Comparison of ENCODE assay signal across 9 cellular contexts in genomic region chr9:134024393-134024792, GRCh38. TPM values are rescaled to one million over a fixed set of nuclear protein-coding genes. Genes with fewer than 3 reads are reported as not detected.
A peak's percentile ranks its signal among the peaks of the same experiment; 100 is the strongest.
DNase-seq lines count a peak whose midpoint lies in the region; ATAC-seq, FAIRE-seq and TF ChIP-seq lines count a peak whose summit lies in the region.
"Had no signal": no experiment of that assay in that cellular context is flagged by ENCODE, and none has a peak within 500 bp of the region (broad histone marks: within the 10 kb centered on the region; RNA-seq: fewer than 3 reads in every experiment).

No MANE protein-coding gene starts in this region.

- peak overlapping the region; percentile 42 for H2AFZ ChIP-seq in hepatocyte

- no peak for FAIRE-seq in urothelium cell line (lab: Jason Lieb, UNC)

- H3K27ac Mint-ChIP-seq in activated CD4-positive, alpha-beta memory T cell treated with anti-CD3 and anti-CD28 coated beads for 36 hours, result no peak overlapping the region
- H3K27ac Mint-ChIP-seq in stimulated activated naive CD8-positive, alpha-beta T cell treated with anti-CD3 and anti-CD28 coated beads, Interleukin-15, amount 100 ng/mL, for 72 hours, result no peak overlapping the region

- intact Hi-C loops in activated CD4-positive, alpha-beta memory T cell treated with anti-CD3 and anti-CD28 coated beads for 36 hours (cut with micrococcal nuclease), result loop anchor here (2.0 kb wide), 1 partner anchor 140 kb away; the partner anchor contains the start of gene RNU6ATAC

- no peaks in the 10 kb centered on the region for H3K27me3 ChIP-seq in hepatocyte

- H3K4me1 ChIP-seq in hepatocyte (ENCODE audit: insufficient read depth), result peaks cover 6% of the 10 kb centered on the region

- no peaks in the 10 kb centered on the region for H3K36me3 ChIP-seq in hepatocyte (replicated peaks; ENCODE audit: insufficient read depth, low read depth)

- no peaks in the 10 kb centered on the region for H3K27me3 Mint-ChIP-seq in activated CD4-positive, alpha-beta memory T cell treated with anti-CD3 and anti-CD28 coated beads for 36 hours
- H3K27me3 Mint-ChIP-seq in stimulated activated naive CD8-positive, alpha-beta T cell treated with anti-CD3 and anti-CD28 coated beads, Interleukin-15, amount 100 ng/mL, for 72 hours, result no peaks in the 10 kb centered on the region

- no peaks in the 10 kb centered on the region for H4K20me1 ChIP-seq in hepatocyte (ENCODE audit: insufficient read depth, poor library complexity, severe bottlenecking)

- no peaks in the 10 kb centered on the region for H3K9me3 ChIP-seq in hepatocyte (ENCODE audit: low read depth)

- H3K9me2 ChIP-seq in hepatocyte (replicated peaks; ENCODE audit: insufficient read depth), result no peaks in the 10 kb centered on the region

- peaks cover 12% of the 10 kb centered on the region for H3K4me1 Mint-ChIP-seq in activated CD4-positive, alpha-beta memory T cell treated with anti-CD3 and anti-CD28 coated beads for 36 hours (ENCODE audit: low read depth)
- H3K4me1 Mint-ChIP-seq in stimulated activated naive CD8-positive, alpha-beta T cell treated with anti-CD3 and anti-CD28 coated beads, Interleukin-15, amount 100 ng/mL, for 72 hours, result peaks cover 16% of the 10 kb centered on the region

- H3K4me3 Mint-ChIP-seq in activated CD4-positive, alpha-beta memory T cell treated with anti-CD3 and anti-CD28 coated beads for 36 hours, result peak overlapping the region; percentile 16
- peak overlapping the region; percentile 6 to 86 for H3K4me3 Mint-ChIP-seq in stimulated activated naive CD8-positive, alpha-beta T cell treated with anti-CD3 and anti-CD28 coated beads, Interleukin-15, amount 100 ng/mL, for 72 hours

- peak overlapping the region; percentile 7 for H3K27ac ChIP-seq in hepatocyte

- no peak overlapping the region for H3K4me3 ChIP-seq in hepatocyte

- TF ChIP-seq CTCF in hepatocyte (IDR thresholded peaks at IDR 0.05; ENCODE audit: poor library complexity), result no peak

- DNase-seq in DMS53 (lab: John Stamatoyannopoulos, UW) (peak; percentile 44), DMS53 treated with DMSO at 0.1 percent for 48 hours (lab: John Stamatoyannopoulos, UW; ENCODE audit: unreplicated experiment) (no peak), hepatocyte (ENCODE audit: low spot score) (no peak), urothelium cell line (ENCODE audit: low spot score) (no peak), iPS-NIHi11 (ENCODE audit: low spot score) (no peak), iPS-NIHi7 (ENCODE audit: extremely low spot score) (no peak)
- DNase-seq in activated CD4-positive, alpha-beta memory T cell treated with anti-CD3 and anti-CD28 coated beads for 36 hours, result no peak
- DNase-seq in stimulated activated naive CD8-positive, alpha-beta T cell treated with anti-CD3 and anti-CD28 coated beads, Interleukin-15, amount 100 ng/mL, for 72 hours, result no peak
- DNase-seq: 8988T had no signal

- H3K9me3 Mint-ChIP-seq in activated CD4-positive, alpha-beta memory T cell treated with anti-CD3 and anti-CD28 coated beads for 36 hours, result no peaks in the 10 kb centered on the region
- no peaks in the 10 kb centered on the region for H3K9me3 Mint-ChIP-seq in stimulated activated naive CD8-positive, alpha-beta T cell treated with anti-CD3 and anti-CD28 coated beads, Interleukin-15, amount 100 ng/mL, for 72 hours

- CTCF ChIA-PET in activated CD4-positive, alpha-beta memory T cell treated with anti-CD3 and anti-CD28 coated beads for 36 hours (lab: Charles Lee), result interaction anchor here (2.3 kb wide), 1 partner anchor 30 kb away, joined by 20 read pairs; no protein-coding TSS in a partner anchor

- 84% methylated on average over 2 of the region's 2 CpGs for WGBS in hepatocyte (ENCODE audit: low lambda C conversion rate, missing lambda C conversion rate)

- peaks cover 3% of the 10 kb centered on the region for H3K36me3 Mint-ChIP-seq in activated CD4-positive, alpha-beta memory T cell treated with anti-CD3 and anti-CD28 coated beads for 36 hours

- H3K4me2 ChIP-seq in hepatocyte, result peak overlapping the region; percentile 72

- POLR2A ChIA-PET in activated CD4-positive, alpha-beta memory T cell treated with anti-CD3 and anti-CD28 coated beads for 36 hours (lab: Charles Lee), result interaction anchor here (2.9 kb wide), 1 partner anchor 42 kb away, joined by 13 read pairs; no protein-coding TSS in a partner anchor

- ATAC-seq in stimulated activated naive CD8-positive, alpha-beta T cell treated with anti-CD3 and anti-CD28 coated beads, Interleukin-15, amount 100 ng/mL, for 72 hours, result no peak

- no peaks in the 10 kb centered on the region for H3K79me2 ChIP-seq in hepatocyte

RNA-seq across cellular contexts. Expression of gene BRD3OS, which starts 0.9 kb away (rescaled TPM):
- 10 to 100 TPM; 12.6 to 13.2 TPM for total RNA-seq in activated CD4-positive, alpha-beta memory T cell treated with anti-CD3 and anti-CD28 coated beads for 36 hours
- total RNA-seq in hepatocyte, result 13.4 and 14.9 TPM in 2 replicates
- polyA plus RNA-seq in hepatocyte, result 13.3 and 13.4 TPM in 2 replicates

RNA-seq across cellular contexts. Expression of gene VAV2, which starts 32.3 kb away (rescaled TPM):
- total RNA-seq in activated CD4-positive, alpha-beta memory T cell treated with anti-CD3 and anti-CD28 coated beads for 36 hours, result 1 to 10 TPM; 4.5 to 5.3 TPM
- 22.2 and 24.9 TPM in 2 replicates for total RNA-seq in hepatocyte
- 27.5 and 27.7 TPM in 2 replicates for polyA plus RNA-seq in hepatocyte

RNA-seq across cellular contexts. Expression of gene BRD3, which starts 43.4 kb away (rescaled TPM):
- 10 to 100 TPM; 29.2 to 30.0 TPM for total RNA-seq in activated CD4-positive, alpha-beta memory T cell treated with anti-CD3 and anti-CD28 coated beads for 36 hours
- 9.0 and 14.8 TPM in 2 replicates for total RNA-seq in hepatocyte
- 25.7 and 29.6 TPM in 2 replicates for polyA plus RNA-seq in hepatocyte
